Comparison of ENCODE assay signal across 12 cellular contexts in the genomic region with DNA sequence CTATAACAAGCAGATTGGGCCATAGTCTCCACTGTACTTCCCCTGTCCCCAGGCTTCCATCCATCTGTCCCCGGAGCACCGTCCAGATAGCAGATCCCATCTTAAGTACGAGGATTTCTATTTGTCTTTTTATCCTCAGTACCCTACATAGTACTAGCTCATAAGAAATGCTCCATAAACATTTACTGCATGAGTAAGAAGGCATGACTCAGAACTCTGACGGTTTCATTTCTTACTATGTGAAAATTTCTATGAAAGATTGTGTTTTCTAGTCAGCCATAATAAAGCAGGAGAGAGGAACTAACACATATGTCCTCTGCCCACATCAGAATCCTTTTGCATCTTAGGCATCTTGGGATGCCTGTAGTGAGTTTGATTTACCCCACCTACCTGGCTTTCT. TPM values are rescaled to one million over a fixed set of nuclear protein-coding genes. Genes with fewer than 3 reads are reported as not detected.
DNase-seq lines count a peak whose midpoint lies in the region; ATAC-seq and TF ChIP-seq lines count a peak whose summit lies in the region.
"Had no signal": no experiment of that assay in that cellular context is flagged by ENCODE, and none has a peak within 500 bp of the region (broad histone marks: within the 10 kb centered on the region; RNA-seq: fewer than 3 reads in every experiment).

No MANE protein-coding gene starts in this region.

- TF ChIP-seq CTCF in astrocyte of the cerebellum (IDR thresholded peaks at IDR 0.05; ENCODE audit: low read depth, low read length, missing control alignments) (no peak), kidney epithelial cell (IDR thresholded peaks at IDR 0.05; ENCODE audit: insufficient read depth, low read length, poor library complexity, severe bottlenecking) (no peak)

- H3K27me3 ChIP-seq in kidney epithelial cell (ENCODE audit: control insufficient read depth, insufficient read depth, low read length): no peaks in the 10 kb centered on the region
- H3K27me3 ChIP-seq: uterus had no signal

- H3K4me3 ChIP-seq in astrocyte of the cerebellum (ENCODE audit: low read depth, low read length): no peak overlapping the region
- H3K4me3 ChIP-seq in kidney epithelial cell (ENCODE audit: low read depth, low read length): no peak overlapping the region
- H3K4me3 ChIP-seq: uterus had no signal

- ATAC-seq in HG03139 (IDR thresholded peaks at IDR 0.05; ENCODE audit: unreplicated experiment) (no peak), HG03378 (IDR thresholded peaks at IDR 0.05; ENCODE audit: unreplicated experiment) (no peak)

- in situ Hi-C loops in astrocyte of the cerebellum (cut with HindIII; ENCODE audit: low sequenced_read_pairs): no loop called here

- H3K36me3 ChIP-seq in kidney epithelial cell (ENCODE audit: control insufficient read depth, insufficient read depth, low read length): peaks cover 1% of the 10 kb centered on the region
- H3K36me3 ChIP-seq: uterus had no signal

- DNase-seq in AG08395 (ENCODE audit: low spot score): peak; percentile 53
- peak; percentile 90 for DNase-seq in HCEC 1CT
- peak; percentile 39 for DNase-seq in astrocyte of the cerebellum (ENCODE audit: low read depth)
- DNase-seq in kidney epithelial cell (ENCODE audit: low read depth): peak; percentile 29
- no peak for DNase-seq in GM19238 (ENCODE audit: insufficient read length, low spot score)
- DNase-seq in NCI-H1092 (lab: John Stamatoyannopoulos, UW): no peak
- DNase-seq: activated B cell treated with CpG ODN at 0.5 μM for 24 hours; activated naive CD4-positive, alpha-beta T cell treated with anti-CD3 and anti-CD28 coated beads, Interleukin-2, amount 50 U/mL, for 16 hours; NCI-H2081 had no signal

RNA-seq across cellular contexts. Expression of a gene that starts 49.5 kb away (rescaled TPM):
- 30.6 and 35.7 TPM in 2 replicates for total RNA-seq in kidney epithelial cell

Comparison
In these comparisons a context has a peak if more than half of its experiments do, and no peak if none do; other contexts are left out.
1. DNase-seq: peak in AG08395 (single experiment), HCEC 1CT (single experiment), astrocyte of the cerebellum (single experiment) and kidney epithelial cell (single experiment); none in GM19238 (single experiment) and NCI-H1092 (single experiment).